ENCODE assay signal across 13 cellular contexts in the genomic region with DNA sequence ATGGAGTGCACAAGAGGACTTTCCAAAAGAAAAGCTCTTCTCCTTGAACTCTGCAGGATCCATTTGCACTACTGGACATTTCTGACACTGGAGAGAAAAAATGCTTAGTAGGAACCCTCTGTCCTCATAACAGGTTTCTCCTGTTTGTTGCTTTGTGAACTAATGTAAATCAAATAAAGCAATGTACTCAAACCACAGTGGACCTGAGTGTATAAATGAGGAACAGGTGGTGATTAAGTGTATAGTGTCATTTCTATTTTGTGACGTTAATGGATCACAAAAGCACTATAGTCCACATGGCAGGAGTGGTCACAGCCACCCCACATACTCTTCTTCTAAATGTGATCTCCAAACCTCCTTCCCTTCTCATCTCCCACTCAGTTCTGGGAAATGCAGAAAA.
"Had no signal": no experiment of that assay in that cellular context is flagged by ENCODE, and none has a peak within 500 bp of the region (broad histone marks: within the 10 kb centered on the region; RNA-seq: fewer than 3 reads in every experiment).

No MANE protein-coding gene starts in this region.

- ATAC-seq: activated CD4-positive, alpha-beta T cell treated with anti-CD3 and anti-CD28 coated beads for 36 hours; WTC11 had no signal

- H3K27ac ChIP-seq: cardiac muscle cell, lower lobe of right lung, sigmoid colon, spleen, thyroid gland had no signal

- DNase-seq: activated CD4-positive, alpha-beta T cell treated with anti-CD3 and anti-CD28 coated beads for 36 hours; activated CD4-positive, alpha-beta T cell treated with anti-CD3 and anti-CD28 coated beads, Interleukin-2, amount 50 U/mL, for 48 hours; activated T-cell treated with anti-CD3 and anti-CD28 coated beads for 4 hours; dermis blood vessel endothelial cell; effector memory CD4-positive, alpha-beta T cell; head of caudate nucleus; lower lobe of right lung; sigmoid colon; spleen; stimulated activated naive CD4-positive, alpha-beta T cell; thyroid gland had no signal
